Comparison of ENCODE assay signal across 19 cellular contexts in genomic region chr6:22045261-22045912, GRCh38.
DNase-seq lines count a peak whose midpoint lies in the region; ATAC-seq, FAIRE-seq and TF ChIP-seq lines count a peak whose summit lies in the region.
"Had no signal": no experiment of that assay in that cellular context is flagged by ENCODE, and none has a peak within 500 bp of the region (broad histone marks: within the 10 kb centered on the region; RNA-seq: fewer than 3 reads in every experiment).

No MANE protein-coding gene starts in this region.

- TF ChIP-seq CTCF in natural killer cell (IDR thresholded peaks at IDR 0.05), result no peak

- intact Hi-C loops in natural killer cell (cut with micrococcal nuclease) (no loop called here), sciatic nerve (cut with DNase I) (no loop called here)

- no peaks in the 10 kb centered on the region for H3K36me3 Mint-ChIP-seq in natural killer cell
- H3K36me3 Mint-ChIP-seq in natural killer cell treated with Interleukin-12 subunit alpha and Interleukin-12 subunit beta and Interleukin-15 and Interleukin-18, amount 100 ng/mL, for 72 hours, result no peaks in the 10 kb centered on the region
- H3K36me3 Mint-ChIP-seq in activated CD8-positive, alpha-beta T cell treated with anti-CD3 and anti-CD28 coated beads, Interleukin-2, amount 10 ng/mL, durations not matched to agents 7 days and 5 days (ENCODE audit: low read depth), result no peaks in the 10 kb centered on the region

- H3K27ac Mint-ChIP-seq in natural killer cell, result no peak overlapping the region
- H3K27ac Mint-ChIP-seq in natural killer cell treated with Interleukin-12 subunit alpha and Interleukin-12 subunit beta and Interleukin-15 and Interleukin-18, amount 100 ng/mL, for 72 hours, result no peak overlapping the region
- H3K27ac Mint-ChIP-seq in activated CD8-positive, alpha-beta T cell treated with anti-CD3 and anti-CD28 coated beads, Interleukin-2, amount 10 ng/mL, durations not matched to agents 7 days and 5 days, result peak overlapping the region; percentile 3

- ATAC-seq in natural killer cell, result peak in 2 of 3 donors; percentile 45 to 47
- ATAC-seq in natural killer cell treated with Interleukin-12 subunit alpha and Interleukin-12 subunit beta and Interleukin-15 and Interleukin-18, amount 100 ng/mL, for 72 hours, result no peak
- peak; percentile 66 for ATAC-seq in HG02938 (IDR thresholded peaks at IDR 0.05; ENCODE audit: unreplicated experiment)
- peak; percentile 88 for ATAC-seq in activated CD8-positive, alpha-beta T cell treated with anti-CD3 and anti-CD28 coated beads, Interleukin-2, amount 10 ng/mL, durations not matched to agents 7 days and 5 days
- peak; percentile 25 for ATAC-seq in sciatic nerve
- ATAC-seq: HCT116, K562, SK-N-SH treated with all-trans-retinoic acid at 6 μM for 48 hours had no signal

- no peaks in the 10 kb centered on the region for H3K27me3 Mint-ChIP-seq in natural killer cell (ENCODE audit: low read depth in 2 of 2)
- no peaks in the 10 kb centered on the region for H3K27me3 Mint-ChIP-seq in natural killer cell treated with Interleukin-12 subunit alpha and Interleukin-12 subunit beta and Interleukin-15 and Interleukin-18, amount 100 ng/mL, for 72 hours
- H3K27me3 Mint-ChIP-seq in activated CD8-positive, alpha-beta T cell treated with anti-CD3 and anti-CD28 coated beads, Interleukin-2, amount 10 ng/mL, durations not matched to agents 7 days and 5 days (ENCODE audit: low read depth), result no peaks in the 10 kb centered on the region

- no peak for FAIRE-seq in RCC 7860 (lab: Jason Lieb, UNC)
- FAIRE-seq: GM12891, GM19239, K562 had no signal

- peaks cover 6% of the 10 kb centered on the region in 2 donors for H3K4me1 Mint-ChIP-seq in natural killer cell
- peaks cover 0 to 4% of the 10 kb centered on the region in 2 donors for H3K4me1 Mint-ChIP-seq in natural killer cell treated with Interleukin-12 subunit alpha and Interleukin-12 subunit beta and Interleukin-15 and Interleukin-18, amount 100 ng/mL, for 72 hours (ENCODE audit: low read depth in 2 of 2)
- peaks cover 13% of the 10 kb centered on the region for H3K4me1 Mint-ChIP-seq in activated CD8-positive, alpha-beta T cell treated with anti-CD3 and anti-CD28 coated beads, Interleukin-2, amount 10 ng/mL, durations not matched to agents 7 days and 5 days (ENCODE audit: low read depth)

- H3K9me3 Mint-ChIP-seq in natural killer cell, result peaks cover 0 to 2% of the 10 kb centered on the region in 2 donors
- H3K9me3 Mint-ChIP-seq in natural killer cell treated with Interleukin-12 subunit alpha and Interleukin-12 subunit beta and Interleukin-15 and Interleukin-18, amount 100 ng/mL, for 72 hours, result no peaks in the 10 kb centered on the region
- H3K9me3 Mint-ChIP-seq in activated CD8-positive, alpha-beta T cell treated with anti-CD3 and anti-CD28 coated beads, Interleukin-2, amount 10 ng/mL, durations not matched to agents 7 days and 5 days (ENCODE audit: insufficient read depth), result peaks cover 3% of the 10 kb centered on the region

- no peak overlapping the region for H3K4me3 Mint-ChIP-seq in natural killer cell
- H3K4me3 Mint-ChIP-seq in natural killer cell treated with Interleukin-12 subunit alpha and Interleukin-12 subunit beta and Interleukin-15 and Interleukin-18, amount 100 ng/mL, for 72 hours, result no peak overlapping the region
- H3K4me3 Mint-ChIP-seq in activated CD8-positive, alpha-beta T cell treated with anti-CD3 and anti-CD28 coated beads, Interleukin-2, amount 10 ng/mL, durations not matched to agents 7 days and 5 days, result no peak overlapping the region

- POLR2A ChIA-PET in activated CD8-positive, alpha-beta T cell treated with anti-CD3 and anti-CD28 coated beads, Interleukin-2, amount 10 ng/mL, durations not matched to agents 7 days and 5 days (lab: Charles Lee), result interaction anchor here (1.3 kb wide), 1 partner anchor 19 kb away, joined by 4 read pairs; no protein-coding TSS in a partner anchor

- DNase-seq in natural killer cell (no peak), sciatic nerve (ENCODE audit: low spot score) (no peak), RCC 7860 (ENCODE audit: low spot score) (no peak), DMS53 (lab: John Stamatoyannopoulos, UW) (no peak), COR-L47 (lab: John Stamatoyannopoulos, UW) (no peak)
- no peak for DNase-seq in natural killer cell treated with Interleukin-12 subunit alpha and Interleukin-12 subunit beta and Interleukin-15 and Interleukin-18, amount 100 ng/mL, for 72 hours (ENCODE audit: low spot score)
- no peak for DNase-seq in activated CD8-positive, alpha-beta T cell treated with anti-CD3 and anti-CD28 coated beads, Interleukin-2, amount 10 ng/mL, durations not matched to agents 7 days and 5 days
- DNase-seq: BE2C, NCI-H1105, NCI-H187, NCI-H82, Peyer's patch, SHP77 had no signal

- CTCF ChIA-PET in activated CD8-positive, alpha-beta T cell treated with anti-CD3 and anti-CD28 coated beads, Interleukin-2, amount 10 ng/mL, durations not matched to agents 7 days and 5 days (lab: Charles Lee), result no interaction called here

Comparison
In these comparisons a context has a peak if more than half of its experiments do, and no peak if none do; other contexts are left out.
1. ATAC-seq: peak in natural killer cell (2 of 3), HG02938 (single experiment), activated CD8-positive, alpha-beta T cell treated with anti-CD3 and anti-CD28 coated beads, Interleukin-2, amount 10 ng/mL, durations not matched to agents 7 days and 5 days (single experiment) and sciatic nerve (single experiment); none in natural killer cell treated with Interleukin-12 subunit alpha and Interleukin-12 subunit beta and Interleukin-15 and Interleukin-18, amount 100 ng/mL, for 72 hours (0 of 2).